ENCODE assay signal across 20 cellular contexts in the genomic region with DNA sequence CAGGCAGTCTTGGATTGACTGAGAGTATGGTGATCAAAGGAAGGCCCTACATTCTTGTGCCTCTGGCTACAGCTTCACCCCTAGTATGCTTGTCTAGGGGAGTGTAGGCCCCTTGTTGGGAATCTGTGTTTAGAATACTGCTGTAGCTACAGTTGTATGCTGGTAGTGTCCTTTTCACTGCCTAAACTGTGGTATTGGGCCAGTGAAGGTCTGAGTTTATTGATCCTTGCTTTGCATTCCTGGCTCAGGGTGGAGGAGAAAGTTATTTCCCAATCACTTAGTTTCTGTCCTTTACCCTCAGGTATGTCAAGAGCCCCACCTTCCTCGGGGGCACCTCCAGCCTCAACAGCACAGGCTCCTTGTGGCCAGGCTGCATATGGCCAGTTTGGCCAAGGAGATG. TPM values are rescaled to one million over a fixed set of nuclear protein-coding genes. Genes with fewer than 3 reads are reported as not detected.
DNase-seq lines count a peak whose midpoint lies in the region; ATAC-seq lines count a peak whose summit lies in the region.
"Had no signal": no experiment of that assay in that cellular context is flagged by ENCODE, and none has a peak within 500 bp of the region (broad histone marks: within the 10 kb centered on the region; RNA-seq: fewer than 3 reads in every experiment).

No MANE protein-coding gene starts in this region.

- no peaks in the 10 kb centered on the region for H3K9me3 ChIP-seq in T-helper 17 cell (ENCODE audit: control insufficient read depth, low read length, poor library complexity, severe bottlenecking)
- H3K9me3 ChIP-seq: A549 had no signal

- no peak for DNase-seq in left lobe of liver (ENCODE audit: low spot score)
- no peak for DNase-seq in stimulated activated effector memory CD8-positive, alpha-beta T cell treated with anti-CD3 and anti-CD28 coated beads, Interleukin-12 subunit alpha, Interleukin-12 subunit beta, amount 100 ng/mL, for 72 hours (ENCODE audit: low spot score in 2 of 2)
- no peak for DNase-seq in T-helper 17 cell
- no peak for DNase-seq in kidney glomerular epithelial cell (lab: John Stamatoyannopoulos, UW)
- DNase-seq: DMS53, GDM1, IMR-90, NCI-H1105, NCI-H146, NCI-H2029, NCI-H2227 treated with DMSO at 0.1 percent for 48 hours, NCI-H510A, NCI-H748 treated with DMSO at 0.1 percent for 48 hours, PC-9, RPMI8226, SHP77 had no signal

- peaks cover 100% of the 10 kb centered on the region for H3K36me3 Mint-ChIP-seq in activated T-helper 17 cell treated with anti-CD3 and anti-CD28 coated beads, Interleukin-2, amount 50 U/mL, for 72 hours (ENCODE audit: low read depth)
- peaks cover 100% of the 10 kb centered on the region for H3K36me3 Mint-ChIP-seq in stimulated activated effector memory CD8-positive, alpha-beta T cell treated with anti-CD3 and anti-CD28 coated beads, Interleukin-12 subunit alpha, Interleukin-12 subunit beta, amount 100 ng/mL, for 72 hours
- H3K36me3 Mint-ChIP-seq in T-helper 17 cell (ENCODE audit: low read depth) = peaks cover 11% of the 10 kb centered on the region

- H3K27ac Mint-ChIP-seq in activated T-helper 17 cell treated with anti-CD3 and anti-CD28 coated beads, Interleukin-2, amount 50 U/mL, for 72 hours = peak overlapping the region; percentile 75
- peak overlapping the region; percentile 77 for H3K27ac Mint-ChIP-seq in stimulated activated effector memory CD8-positive, alpha-beta T cell treated with anti-CD3 and anti-CD28 coated beads, Interleukin-12 subunit alpha, Interleukin-12 subunit beta, amount 100 ng/mL, for 72 hours
- H3K27ac Mint-ChIP-seq in T-helper 17 cell = no peak overlapping the region
- H3K27ac Mint-ChIP-seq: B cell had no signal

- peaks cover 35% of the 10 kb centered on the region for H3K4me1 Mint-ChIP-seq in activated T-helper 17 cell treated with anti-CD3 and anti-CD28 coated beads, Interleukin-2, amount 50 U/mL, for 72 hours
- peaks cover 43% of the 10 kb centered on the region for H3K4me1 Mint-ChIP-seq in stimulated activated effector memory CD8-positive, alpha-beta T cell treated with anti-CD3 and anti-CD28 coated beads, Interleukin-12 subunit alpha, Interleukin-12 subunit beta, amount 100 ng/mL, for 72 hours
- peaks cover 29% of the 10 kb centered on the region for H3K4me1 Mint-ChIP-seq in T-helper 17 cell

- H3K9me3 Mint-ChIP-seq in activated T-helper 17 cell treated with anti-CD3 and anti-CD28 coated beads, Interleukin-2, amount 50 U/mL, for 72 hours = no peaks in the 10 kb centered on the region
- H3K9me3 Mint-ChIP-seq in stimulated activated effector memory CD8-positive, alpha-beta T cell treated with anti-CD3 and anti-CD28 coated beads, Interleukin-12 subunit alpha, Interleukin-12 subunit beta, amount 100 ng/mL, for 72 hours = no peaks in the 10 kb centered on the region

- ATAC-seq in activated T-helper 17 cell treated with anti-CD3 and anti-CD28 coated beads, Interleukin-2, amount 50 U/mL, for 72 hours (replicated peaks) = no peak
- ATAC-seq in left lobe of liver (peak; percentile 91), T-helper 17 cell (no peak)
- no peak for ATAC-seq in stimulated activated effector memory CD8-positive, alpha-beta T cell treated with anti-CD3 and anti-CD28 coated beads, Interleukin-12 subunit alpha, Interleukin-12 subunit beta, amount 100 ng/mL, for 72 hours
- ATAC-seq: A549 had no signal

- no peak overlapping the region for H3K4me3 Mint-ChIP-seq in activated T-helper 17 cell treated with anti-CD3 and anti-CD28 coated beads, Interleukin-2, amount 50 U/mL, for 72 hours
- no peak overlapping the region for H3K4me3 Mint-ChIP-seq in stimulated activated effector memory CD8-positive, alpha-beta T cell treated with anti-CD3 and anti-CD28 coated beads, Interleukin-12 subunit alpha, Interleukin-12 subunit beta, amount 100 ng/mL, for 72 hours
- H3K4me3 Mint-ChIP-seq in T-helper 17 cell = no peak overlapping the region
- H3K4me3 Mint-ChIP-seq: B cell, CD14-positive monocyte had no signal

- H3K27me3 Mint-ChIP-seq in activated T-helper 17 cell treated with anti-CD3 and anti-CD28 coated beads, Interleukin-2, amount 50 U/mL, for 72 hours = no peaks in the 10 kb centered on the region
- no peaks in the 10 kb centered on the region for H3K27me3 Mint-ChIP-seq in T-helper 17 cell
- H3K27me3 Mint-ChIP-seq: B cell had no signal

RNA-seq across cellular contexts. Expression of a gene that starts 6.6 kb away (rescaled TPM):
- 100 to 1,000 TPM in 1 of 2 donors, 10 to 100 TPM in 1; 98.5 to 129 TPM for total RNA-seq in activated T-helper 17 cell treated with anti-CD3 and anti-CD28 coated beads, Interleukin-2, amount 50 U/mL, for 72 hours
- total RNA-seq in left lobe of liver (38.5 TPM), T-helper 17 cell (10 to 100 TPM; 85.0 to 85.5 TPM)

RNA-seq across cellular contexts. Expression of a gene that starts 31.0 kb away (rescaled TPM):
- 10 to 100 TPM; 30.2 to 32.8 TPM for total RNA-seq in activated T-helper 17 cell treated with anti-CD3 and anti-CD28 coated beads, Interleukin-2, amount 50 U/mL, for 72 hours
- total RNA-seq in left lobe of liver = 14.1 TPM
- total RNA-seq in T-helper 17 cell = 1 to 10 TPM; 6.6 to 7.6 TPM

RNA-seq across cellular contexts. Expression of a gene that starts 34.6 kb away (rescaled TPM):
- 100 to 1,000 TPM in 1 of 2 donors, 10 to 100 TPM in 1; 66.1 to 113 TPM for total RNA-seq in activated T-helper 17 cell treated with anti-CD3 and anti-CD28 coated beads, Interleukin-2, amount 50 U/mL, for 72 hours
- 101 TPM for total RNA-seq in left lobe of liver
- 10 to 100 TPM; 71.7 to 74.7 TPM for total RNA-seq in T-helper 17 cell

RNA-seq across cellular contexts. Expression of a gene that starts 52.9 kb away (rescaled TPM):
- total RNA-seq in activated T-helper 17 cell treated with anti-CD3 and anti-CD28 coated beads, Interleukin-2, amount 50 U/mL, for 72 hours = 1 to 10 TPM; 6.3 to 7.2 TPM
- 6.6 TPM for total RNA-seq in left lobe of liver
- total RNA-seq in T-helper 17 cell = 1 to 10 TPM; 7.7 to 8.2 TPM
